Comparison of ENCODE assay signal across 22 cellular contexts in genomic region chr1:181251713-181252075, GRCh38.
DNase-seq lines count a peak whose midpoint lies in the region; ATAC-seq, FAIRE-seq and TF ChIP-seq lines count a peak whose summit lies in the region.
"Had no signal": no experiment of that assay in that cellular context is flagged by ENCODE, and none has a peak within 500 bp of the region (broad histone marks: within the 10 kb centered on the region; RNA-seq: fewer than 3 reads in every experiment).

No MANE protein-coding gene starts in this region.

- no peak for FAIRE-seq in urothelium cell line (lab: Jason Lieb, UNC)
- no peak for FAIRE-seq in D721Med (lab: Jason Lieb, UNC)
- FAIRE-seq: GM12891, GM18507, HepG2 had no signal

- peak; percentile 72 for DNase-seq in MCF 10A (ENCODE audit: unreplicated experiment)
- DNase-seq in breast epithelium (ENCODE audit: low spot score in 2 of 2), result no peak
- no peak for DNase-seq in urothelium cell line (ENCODE audit: low spot score)
- DNase-seq in medulla oblongata (ENCODE audit: extremely low spot score), result no peak
- no peak for DNase-seq in stimulated activated naive CD8-positive, alpha-beta T cell treated with anti-CD3 and anti-CD28 coated beads, Interleukin-15, Interleukin-2, amounts not matched to agents 100 U/mL and 50 U/mL, for 24 hours
- no peak for DNase-seq in D721Med (ENCODE audit: insufficient read length, low spot score)
- DNase-seq: CD8-positive, alpha-beta T cell; DND-41; GDM1; NCI-H187; NCI-H2171; T-cell had no signal

- H3K36me3 ChIP-seq in breast epithelium (no peaks in the 10 kb centered on the region), iPS-20b (ENCODE audit: insufficient read depth, low read depth, low read length) (no peaks in the 10 kb centered on the region)
- H3K36me3 ChIP-seq: MG63 had no signal

- H3K27ac ChIP-seq in breast epithelium (no peak overlapping the region), VCaP (peak overlapping the region; percentile 53; the same call in 1 of the 2 replicates), iPS-20b (ENCODE audit: low read length) (no peak overlapping the region)
- H3K27ac ChIP-seq: 22Rv1, GM23248, KMS-11, PC-9 had no signal

- H3K27me3 ChIP-seq in breast epithelium (no peaks in the 10 kb centered on the region), iPS-20b (ENCODE audit: insufficient read depth, low read length) (no peaks in the 10 kb centered on the region)
- H3K27me3 ChIP-seq: MG63 had no signal

- intact Hi-C loops in MCF 10A (cut with micrococcal nuclease) (loop anchor here (1.0 kb wide), 1 partner anchor 172 kb away; no protein-coding TSS in a partner anchor), breast epithelium (cut with DNase I; ENCODE audit: low total_unique reads) (no loop called here)

- TF ChIP-seq CTCF in MCF 10A (IDR thresholded peaks at IDR 0.05; ENCODE audit: unreplicated experiment), result no peak
- no peak for TF ChIP-seq CTCF in breast epithelium (IDR thresholded peaks at IDR 0.05)
- no peak for TF ChIP-seq CTCF in VCaP (conservative IDR thresholded peaks at IDR 0.05)
- TF ChIP-seq CTCF in D721Med (IDR thresholded peaks at IDR 0.05; ENCODE audit: insufficient read depth, missing control alignments), result no peak

- CTCF ChIA-PET in MCF 10A (lab: Yijun Ruan, JAX), result interaction anchor here (1.2 kb wide), 1 partner anchor 173 kb away, joined by 3 read pairs; no protein-coding TSS in a partner anchor

- TF ChIP-seq POLR2A in breast epithelium (IDR thresholded peaks at IDR 0.05), result no peak

- H3K9ac ChIP-seq in iPS-20b (ENCODE audit: low read depth, low read length), result no peak overlapping the region
- H3K9ac ChIP-seq: GM23248, KMS-11 had no signal

- peaks cover 5% of the 10 kb centered on the region for H3K27me3 Mint-ChIP-seq in MCF 10A (ENCODE audit: insufficient read depth, unreplicated experiment)

- H3K9me3 ChIP-seq in breast epithelium (no peaks in the 10 kb centered on the region), iPS-20b (ENCODE audit: insufficient read depth, low read depth, low read length) (peaks cover 19% of the 10 kb centered on the region)

- peaks cover 10% of the 10 kb centered on the region for H3K9me3 Mint-ChIP-seq in MCF 10A (ENCODE audit: unreplicated experiment)

- H3K36me3 Mint-ChIP-seq in MCF 10A (ENCODE audit: insufficient read depth, unreplicated experiment), result no peaks in the 10 kb centered on the region
- H3K36me3 Mint-ChIP-seq: T-cell had no signal

- BruUV-seq in MCF 10A (replicated peaks; lab: Mats Ljungman, UMichigan), result no TSS peak

- POLR2A ChIA-PET in MCF 10A (lab: Yijun Ruan, JAX), result interaction anchor here (0.7 to 2.8 kb wide), 11 partner anchors 12 to 1038 kb away, joined by 3 to 13 read pairs (median 3); no protein-coding TSS in a partner anchor

- H3K4me1 ChIP-seq in breast epithelium (no peaks in the 10 kb centered on the region), iPS-20b (ENCODE audit: insufficient read depth, low read length) (0 out of 2 replicates have a peak, but pooled peaks cover 6% of the 10 kb centered on the region)

- H3K27ac Mint-ChIP-seq in MCF 10A (ENCODE audit: low read depth, unreplicated experiment), result peak overlapping the region; percentile 57
- H3K27ac Mint-ChIP-seq: CD8-positive, alpha-beta T cell; T-cell had no signal

- peak overlapping the region; percentile 19 for H3K4me3 Mint-ChIP-seq in MCF 10A (ENCODE audit: unreplicated experiment)
- H3K4me3 Mint-ChIP-seq: CD8-positive, alpha-beta T cell; T-cell had no signal

- H3K4me3 ChIP-seq in breast epithelium, result no peak overlapping the region
- peak overlapping the region; percentile 21; the same call in 1 of the 2 replicates for H3K4me3 ChIP-seq in iPS-20b (ENCODE audit: low read length)
- H3K4me3 ChIP-seq: GM23248, MG63, PC-9 had no signal

- ATAC-seq in stimulated activated naive CD8-positive, alpha-beta T cell treated with anti-CD3 and anti-CD28 coated beads, Interleukin-15, Interleukin-2, amounts not matched to agents 100 U/mL and 50 U/mL, for 24 hours, result no peak
- ATAC-seq: CD8-positive, alpha-beta T cell; HepG2; T-cell had no signal

- peaks cover 57% of the 10 kb centered on the region for H3K4me1 Mint-ChIP-seq in MCF 10A (ENCODE audit: insufficient read depth, unreplicated experiment)
- H3K4me1 Mint-ChIP-seq: T-cell had no signal
